20 cellular contexts compared by ENCODE assay signal in genomic region chr13:110629735-110630134, GRCh38. TPM values are rescaled to one million over a fixed set of nuclear protein-coding genes. Genes with fewer than 3 reads are reported as not detected.
DNase-seq lines count a peak whose midpoint lies in the region; ATAC-seq and TF ChIP-seq lines count a peak whose summit lies in the region.
"Had no signal": no experiment of that assay in that cellular context is flagged by ENCODE, and none has a peak within 500 bp of the region (broad histone marks: within the 10 kb centered on the region; RNA-seq: fewer than 3 reads in every experiment).

No MANE protein-coding gene starts in this region.

- H3K9me3 Mint-ChIP-seq in natural killer cell (no peaks in the 10 kb centered on the region), memory B cell (no peaks in the 10 kb centered on the region), glutamatergic neuron (ENCODE audit: unreplicated experiment) (peaks cover 8% of the 10 kb centered on the region)
- no peaks in the 10 kb centered on the region for H3K9me3 Mint-ChIP-seq in natural killer cell treated with Interleukin-12 subunit alpha and Interleukin-12 subunit beta and Interleukin-15 and Interleukin-18, amount 100 ng/mL, for 72 hours
- H3K9me3 Mint-ChIP-seq in activated naive CD8-positive, alpha-beta T cell treated with anti-CD3 and anti-CD28 coated beads for 36 hours: no peaks in the 10 kb centered on the region
- H3K9me3 Mint-ChIP-seq: HFFc6 had no signal

- H3K4me3 Mint-ChIP-seq in natural killer cell: no peak overlapping the region
- no peak overlapping the region for H3K4me3 Mint-ChIP-seq in natural killer cell treated with Interleukin-12 subunit alpha and Interleukin-12 subunit beta and Interleukin-15 and Interleukin-18, amount 100 ng/mL, for 72 hours
- no peak overlapping the region for H3K4me3 Mint-ChIP-seq in activated naive CD8-positive, alpha-beta T cell treated with anti-CD3 and anti-CD28 coated beads for 36 hours
- H3K4me3 Mint-ChIP-seq in memory B cell: no peak overlapping the region
- no peak overlapping the region for H3K4me3 Mint-ChIP-seq in glutamatergic neuron (ENCODE audit: unreplicated experiment)
- H3K4me3 Mint-ChIP-seq: HFFc6, WTC11 had no signal

- H3K36me3 Mint-ChIP-seq in natural killer cell: no peaks in the 10 kb centered on the region
- no peaks in the 10 kb centered on the region for H3K36me3 Mint-ChIP-seq in natural killer cell treated with Interleukin-12 subunit alpha and Interleukin-12 subunit beta and Interleukin-15 and Interleukin-18, amount 100 ng/mL, for 72 hours
- H3K36me3 Mint-ChIP-seq in activated naive CD8-positive, alpha-beta T cell treated with anti-CD3 and anti-CD28 coated beads for 36 hours: peaks cover 8% of the 10 kb centered on the region
- peaks cover 28% of the 10 kb centered on the region for H3K36me3 Mint-ChIP-seq in memory B cell
- no peaks in the 10 kb centered on the region for H3K36me3 Mint-ChIP-seq in glutamatergic neuron (ENCODE audit: unreplicated experiment)

- no peak overlapping the region for H3K4me3 ChIP-seq in stomach smooth muscle (ENCODE audit: low read length in 2 of 2)
- H3K4me3 ChIP-seq: colonic mucosa, K562, ovary had no signal

- peaks cover 24 to 32% of the 10 kb centered on the region in 2 donors for H3K4me1 Mint-ChIP-seq in natural killer cell
- H3K4me1 Mint-ChIP-seq in natural killer cell treated with Interleukin-12 subunit alpha and Interleukin-12 subunit beta and Interleukin-15 and Interleukin-18, amount 100 ng/mL, for 72 hours (ENCODE audit: low read depth in 2 of 2): peaks cover 31 to 32% of the 10 kb centered on the region in 2 donors
- H3K4me1 Mint-ChIP-seq in activated naive CD8-positive, alpha-beta T cell treated with anti-CD3 and anti-CD28 coated beads for 36 hours: peaks cover 39% of the 10 kb centered on the region
- H3K4me1 Mint-ChIP-seq in memory B cell: peaks cover 12% of the 10 kb centered on the region
- H3K4me1 Mint-ChIP-seq in glutamatergic neuron (ENCODE audit: low read depth, unreplicated experiment): peaks cover 41% of the 10 kb centered on the region

- H3K27ac ChIP-seq in stomach smooth muscle (ENCODE audit: low read length): peak overlapping the region; percentile 89
- H3K27ac ChIP-seq: colonic mucosa, epithelial cell of prostate, HL-60, RWPE1 had no signal

- intact Hi-C loops in natural killer cell (cut with micrococcal nuclease): no loop called here

- peak overlapping the region; percentile 18 to 61 for H3K27ac Mint-ChIP-seq in natural killer cell
- H3K27ac Mint-ChIP-seq in natural killer cell treated with Interleukin-12 subunit alpha and Interleukin-12 subunit beta and Interleukin-15 and Interleukin-18, amount 100 ng/mL, for 72 hours: peak overlapping the region in 1 of 2 donors; percentile 31
- peak overlapping the region; percentile 69 for H3K27ac Mint-ChIP-seq in activated naive CD8-positive, alpha-beta T cell treated with anti-CD3 and anti-CD28 coated beads for 36 hours
- H3K27ac Mint-ChIP-seq in memory B cell: peak overlapping the region; percentile 14
- no peak overlapping the region for H3K27ac Mint-ChIP-seq in glutamatergic neuron (ENCODE audit: unreplicated experiment)
- H3K27ac Mint-ChIP-seq: HFFc6, WTC11 had no signal

- H3K9me3 ChIP-seq in stomach smooth muscle (ENCODE audit: control insufficient read depth in 2 of 2, low read length in 2 of 2): no peaks in the 10 kb centered on the region
- H3K9me3 ChIP-seq: colonic mucosa, ovary had no signal

- peak in 2 of 3 donors; percentile 58 to 70 for ATAC-seq in natural killer cell
- ATAC-seq in natural killer cell treated with Interleukin-12 subunit alpha and Interleukin-12 subunit beta and Interleukin-15 and Interleukin-18, amount 100 ng/mL, for 72 hours: no peak
- ATAC-seq in memory B cell (ENCODE audit: low read depth): no peak
- no peak for ATAC-seq in HG03039 (IDR thresholded peaks at IDR 0.05; ENCODE audit: unreplicated experiment)
- ATAC-seq: K562, WTC11 had no signal

- DNase-seq in natural killer cell: no peak
- no peak for DNase-seq in natural killer cell treated with Interleukin-12 subunit alpha and Interleukin-12 subunit beta and Interleukin-15 and Interleukin-18, amount 100 ng/mL, for 72 hours (ENCODE audit: low spot score)
- peak; percentile 30 for DNase-seq in activated naive CD8-positive, alpha-beta T cell treated with anti-CD3 and anti-CD28 coated beads for 36 hours
- DNase-seq in memory B cell (ENCODE audit: low spot score in 2 of 2): no peak
- no peak for DNase-seq in DMS153 (lab: John Stamatoyannopoulos, UW)
- no peak for DNase-seq in glutamatergic neuron
- DNase-seq: colonic mucosa, HFFc6, islet precursor cell, midbrain, NCI-H1092, NCI-H226 had no signal

- TF ChIP-seq CTCF in natural killer cell (IDR thresholded peaks at IDR 0.05) (no peak), glutamatergic neuron (IDR thresholded peaks at IDR 0.05; ENCODE audit: partially characterized antibody, unreplicated experiment) (no peak)

- H3K4me1 ChIP-seq in stomach smooth muscle (ENCODE audit: control insufficient read depth, insufficient read depth, low read length): peaks cover 61% of the 10 kb centered on the region

- H3K27me3 ChIP-seq in stomach smooth muscle (ENCODE audit: control insufficient read depth in 1 of 2, insufficient read depth in 2 of 2, low read length in 2 of 2): no peaks in the 10 kb centered on the region
- H3K27me3 ChIP-seq: colonic mucosa, ovary had no signal

- peaks cover 12 to 27% of the 10 kb centered on the region in 2 donors for H3K36me3 ChIP-seq in stomach smooth muscle (ENCODE audit: control insufficient read depth in 2 of 2, insufficient read depth in 2 of 2, low read length in 2 of 2)
- H3K36me3 ChIP-seq: colonic mucosa, ovary had no signal

- no peak overlapping the region for H3K9ac ChIP-seq in stomach smooth muscle (ENCODE audit: low read length in 2 of 2)

- H3K27me3 Mint-ChIP-seq in natural killer cell (ENCODE audit: low read depth in 2 of 2) (no peaks in the 10 kb centered on the region), memory B cell (no peaks in the 10 kb centered on the region), glutamatergic neuron (ENCODE audit: unreplicated experiment) (peaks cover 6% of the 10 kb centered on the region)
- H3K27me3 Mint-ChIP-seq in natural killer cell treated with Interleukin-12 subunit alpha and Interleukin-12 subunit beta and Interleukin-15 and Interleukin-18, amount 100 ng/mL, for 72 hours: no peaks in the 10 kb centered on the region
- no peaks in the 10 kb centered on the region for H3K27me3 Mint-ChIP-seq in activated naive CD8-positive, alpha-beta T cell treated with anti-CD3 and anti-CD28 coated beads for 36 hours

RNA-seq across cellular contexts. Expression of gene NAXD, which starts 14.4 kb away (rescaled TPM):
- total RNA-seq in natural killer cell (10 to 100 TPM in 2 of 3 donors, 1 to 10 TPM in 1; 6.8 to 14.0 (median 12.0) TPM), glutamatergic neuron (ENCODE audit: unreplicated experiment) (41.2 TPM)
- 10 to 100 TPM; 20.7 to 31.9 TPM for total RNA-seq in natural killer cell treated with Interleukin-12 subunit alpha and Interleukin-12 subunit beta and Interleukin-15 and Interleukin-18, amount 100 ng/mL, for 72 hours
- total RNA-seq in activated naive CD8-positive, alpha-beta T cell treated with anti-CD3 and anti-CD28 coated beads for 36 hours: 10 to 100 TPM; 20.8 to 21.1 TPM

Comparison
In these comparisons a context has a peak if more than half of its experiments do, and no peak if none do; other contexts are left out.
1. ATAC-seq: peak in natural killer cell (2 of 3); none in natural killer cell treated with Interleukin-12 subunit alpha and Interleukin-12 subunit beta and Interleukin-15 and Interleukin-18, amount 100 ng/mL, for 72 hours (0 of 2), memory B cell (single experiment) and HG03039 (single experiment).